In genomic region chr3:188390347-188390718, GRCh38 we compare ENCODE assay signal across 9 cellular contexts.
DNase-seq lines count a peak whose midpoint lies in the region; ATAC-seq and TF ChIP-seq lines count a peak whose summit lies in the region.
"Had no signal": no experiment of that assay in that cellular context is flagged by ENCODE, and none has a peak within 500 bp of the region (broad histone marks: within the 10 kb centered on the region; RNA-seq: fewer than 3 reads in every experiment).

No MANE protein-coding gene starts in this region.

- H3K27ac ChIP-seq in CD4-positive, alpha-beta T cell (ENCODE audit: low read depth, low read length): no peak overlapping the region
- H3K27ac ChIP-seq in SU-DHL-6 (ENCODE audit: low read depth, low read length): no peak overlapping the region
- H3K27ac ChIP-seq in mesodermal cell (ENCODE audit: low read depth, low read length, severe bottlenecking): peak overlapping the region; percentile 37

- peak overlapping the region; percentile 61 for H3K27ac Mint-ChIP-seq in CD4-positive, alpha-beta T cell

- H3K4me1 ChIP-seq in mesodermal cell (ENCODE audit: control insufficient read depth, insufficient read depth, low read length, poor library complexity, severe bottlenecking): peaks cover 6% of the 10 kb centered on the region

- H3K27me3 Mint-ChIP-seq in CD4-positive, alpha-beta T cell: no peaks in the 10 kb centered on the region

- no peaks in the 10 kb centered on the region for H3K79me2 ChIP-seq in SU-DHL-6 (ENCODE audit: insufficient read depth, low read length)

- ATAC-seq in CD4-positive, alpha-beta T cell (ENCODE audit: poor library complexity): no peak
- ATAC-seq in GM21528 (IDR thresholded peaks at IDR 0.05; ENCODE audit: low FRiP score, unreplicated experiment) (peak; percentile 42), HG02970 (IDR thresholded peaks at IDR 0.05; ENCODE audit: low FRiP score, unreplicated experiment) (no peak)
- ATAC-seq: Panc1 had no signal

- peak overlapping the region; percentile 41 for H3K4me2 ChIP-seq in SU-DHL-6 (ENCODE audit: low read depth, low read length, poor library complexity, severe bottlenecking)

- H3K4me3 ChIP-seq in SU-DHL-6 (ENCODE audit: insufficient read depth, low read length, poor library complexity, severe bottlenecking) (no peak overlapping the region), mesodermal cell (ENCODE audit: extremely low read depth, insufficient read depth, low read length, poor library complexity, severe bottlenecking) (no peak overlapping the region)

- H3K27me3 ChIP-seq in CD4-positive, alpha-beta T cell (ENCODE audit: control insufficient read depth, insufficient read depth, low read length): no peaks in the 10 kb centered on the region
- H3K27me3 ChIP-seq in SU-DHL-6 (ENCODE audit: low read length): no peaks in the 10 kb centered on the region

- H3K9me2 ChIP-seq in SU-DHL-6 (replicated peaks; ENCODE audit: insufficient read depth, low read length): no peaks in the 10 kb centered on the region

- peaks cover 42% of the 10 kb centered on the region for H3K4me1 Mint-ChIP-seq in CD4-positive, alpha-beta T cell (ENCODE audit: low read depth)

- H3K36me3 Mint-ChIP-seq in CD4-positive, alpha-beta T cell (ENCODE audit: low read depth): no peaks in the 10 kb centered on the region

- no peaks in the 10 kb centered on the region for H3K9me3 ChIP-seq in CD4-positive, alpha-beta T cell (ENCODE audit: control insufficient read depth, low read length)
- H3K9me3 ChIP-seq in SU-DHL-6 (ENCODE audit: insufficient read depth, low read length) (no peaks in the 10 kb centered on the region), mesodermal cell (ENCODE audit: control insufficient read depth, low read length) (no peaks in the 10 kb centered on the region)

- H3K9ac ChIP-seq in SU-DHL-6 (ENCODE audit: low read length): no peak overlapping the region

- DNase-seq in CD4-positive, alpha-beta T cell: no peak
- DNase-seq in GDM1 (lab: John Stamatoyannopoulos, UW) (no peak), UCSD-AML1 (lab: John Stamatoyannopoulos, UW; ENCODE audit: unreplicated experiment) (no peak)
- DNase-seq in activated CD8-positive, alpha-beta memory T cell treated with anti-CD3 and anti-CD28 coated beads, Interleukin-2, amount 50 U/mL, for 48 hours: no peak

- H3K36me3 ChIP-seq in SU-DHL-6 (ENCODE audit: low read length): no peaks in the 10 kb centered on the region
- H3K36me3 ChIP-seq in mesodermal cell (ENCODE audit: control insufficient read depth, insufficient read depth, low read length): no peaks in the 10 kb centered on the region

- H3K9me3 Mint-ChIP-seq in CD4-positive, alpha-beta T cell: no peaks in the 10 kb centered on the region

- WGBS in mesodermal cell (ENCODE audit: insufficient coverage in 2 of 2), 2 experiments: 80 to 100% methylated on average over 1 of the region's 4 CpGs

- POLR2A ChIA-PET in CD4-positive, alpha-beta T cell (lab: Charles Lee): interaction anchor here (0.6 kb wide), 1 partner anchor 650 kb away, joined by 3 read pairs; no protein-coding TSS in a partner anchor

- no peak overlapping the region for H2AFZ ChIP-seq in SU-DHL-6 (ENCODE audit: low read depth, low read length, severe bottlenecking)

- no peak for TF ChIP-seq CTCF in CD4-positive, alpha-beta T cell (IDR thresholded peaks at IDR 0.05)
- TF ChIP-seq CTCF in SU-DHL-6 (IDR thresholded peaks at IDR 0.05; ENCODE audit: insufficient read depth, low read length, poor library complexity, severe bottlenecking): no peak

- H4K20me1 ChIP-seq in SU-DHL-6 (ENCODE audit: low read depth, low read length): no peaks in the 10 kb centered on the region

- no peaks in the 10 kb centered on the region for H3F3A ChIP-seq in SU-DHL-6 (ENCODE audit: insufficient read depth)

- CTCF ChIA-PET in CD4-positive, alpha-beta T cell (lab: Charles Lee): no interaction called here

- intact Hi-C loops in CD4-positive, alpha-beta T cell (cut with DNase I, micrococcal nuclease): no loop called here

- H3K4me3 Mint-ChIP-seq in CD4-positive, alpha-beta T cell: no peak overlapping the region
